In the genomic region with DNA sequence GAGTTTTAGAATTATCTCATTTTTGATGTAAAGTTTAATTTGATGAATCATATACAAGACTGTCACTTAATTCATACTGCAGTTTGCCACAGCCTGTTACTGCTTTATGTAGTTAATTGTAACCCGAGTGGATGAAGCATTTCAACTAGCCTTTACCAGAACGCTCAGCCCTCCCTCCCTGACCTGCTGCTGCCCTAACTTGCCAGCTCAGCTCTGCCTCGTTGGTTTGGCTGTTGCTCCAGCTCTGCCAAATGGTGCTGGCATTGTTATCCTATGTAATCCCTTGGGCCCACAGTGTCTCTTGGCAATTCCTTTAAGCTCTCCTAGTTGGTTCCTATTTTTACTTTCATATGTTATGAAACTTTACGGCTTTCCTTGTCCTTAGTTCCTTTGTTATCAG, we compare ENCODE assay signal across 9 cellular contexts.
A peak's percentile ranks its signal among the peaks of the same experiment; 100 is the strongest.
DNase-seq lines count a peak whose midpoint lies in the region; ATAC-seq, FAIRE-seq and TF ChIP-seq lines count a peak whose summit lies in the region.
"Had no signal": no experiment of that assay in that cellular context is flagged by ENCODE, and none has a peak within 500 bp of the region (broad histone marks: within the 10 kb centered on the region; RNA-seq: fewer than 3 reads in every experiment).

No MANE protein-coding gene starts in this region.

- no peak overlapping the region for H3K4me3 Mint-ChIP-seq in activated naive CD4-positive, alpha-beta T cell treated with anti-CD3 and anti-CD28 coated beads for 36 hours
- H3K4me3 Mint-ChIP-seq in activated naive CD4-positive, alpha-beta T cell treated with anti-CD3 and anti-CD28 coated beads, Interleukin-2, amount 10 ng/mL, durations not matched to agents 7 days and 5 days, result no peak overlapping the region
- H3K4me3 Mint-ChIP-seq in type B pancreatic cell, result no peak overlapping the region

- peak; percentile 34 for FAIRE-seq in RCC 7860 (lab: Jason Lieb, UNC)

- H3K4me1 ChIP-seq in foreskin keratinocyte (no peaks in the 10 kb centered on the region), thoracic aorta (ENCODE audit: control insufficient read depth in 1 of 2, low read depth in 2 of 2) (peaks cover 20 to 50% of the 10 kb centered on the region in 2 donors)

- CTCF ChIA-PET in activated naive CD4-positive, alpha-beta T cell treated with anti-CD3 and anti-CD28 coated beads for 36 hours (lab: Charles Lee), result interaction anchor here (1.4 kb wide), 1 partner anchor 12 kb away, joined by 5 read pairs; no protein-coding TSS in a partner anchor
- CTCF ChIA-PET in activated naive CD4-positive, alpha-beta T cell treated with anti-CD3 and anti-CD28 coated beads, Interleukin-2, amount 10 ng/mL, durations not matched to agents 7 days and 5 days (lab: Charles Lee), result no interaction called here

- peaks cover 5% of the 10 kb centered on the region for H3K36me3 Mint-ChIP-seq in activated naive CD4-positive, alpha-beta T cell treated with anti-CD3 and anti-CD28 coated beads for 36 hours (ENCODE audit: low read depth)
- peaks cover 4% of the 10 kb centered on the region for H3K36me3 Mint-ChIP-seq in activated naive CD4-positive, alpha-beta T cell treated with anti-CD3 and anti-CD28 coated beads, Interleukin-2, amount 10 ng/mL, durations not matched to agents 7 days and 5 days
- peaks cover 16% of the 10 kb centered on the region for H3K36me3 Mint-ChIP-seq in type B pancreatic cell

- no peaks in the 10 kb centered on the region for H3K4me1 Mint-ChIP-seq in activated naive CD4-positive, alpha-beta T cell treated with anti-CD3 and anti-CD28 coated beads for 36 hours (ENCODE audit: low read depth)
- no peaks in the 10 kb centered on the region for H3K4me1 Mint-ChIP-seq in activated naive CD4-positive, alpha-beta T cell treated with anti-CD3 and anti-CD28 coated beads, Interleukin-2, amount 10 ng/mL, durations not matched to agents 7 days and 5 days
- peaks cover 5% of the 10 kb centered on the region for H3K4me1 Mint-ChIP-seq in type B pancreatic cell (ENCODE audit: unreplicated experiment)

- no peaks in the 10 kb centered on the region for H3K36me3 ChIP-seq in thoracic aorta
- H3K36me3 ChIP-seq: ovary had no signal

- no peaks in the 10 kb centered on the region for H3K27me3 Mint-ChIP-seq in activated naive CD4-positive, alpha-beta T cell treated with anti-CD3 and anti-CD28 coated beads for 36 hours (ENCODE audit: low read depth)
- H3K27me3 Mint-ChIP-seq in activated naive CD4-positive, alpha-beta T cell treated with anti-CD3 and anti-CD28 coated beads, Interleukin-2, amount 10 ng/mL, durations not matched to agents 7 days and 5 days, result no peaks in the 10 kb centered on the region
- H3K27me3 Mint-ChIP-seq in type B pancreatic cell, result no peaks in the 10 kb centered on the region

- H3K27ac Mint-ChIP-seq in activated naive CD4-positive, alpha-beta T cell treated with anti-CD3 and anti-CD28 coated beads for 36 hours, result peak overlapping the region; percentile 19
- H3K27ac Mint-ChIP-seq in activated naive CD4-positive, alpha-beta T cell treated with anti-CD3 and anti-CD28 coated beads, Interleukin-2, amount 10 ng/mL, durations not matched to agents 7 days and 5 days, result no peak overlapping the region
- no peak overlapping the region for H3K27ac Mint-ChIP-seq in type B pancreatic cell

- no peaks in the 10 kb centered on the region for H3K9me3 ChIP-seq in thoracic aorta
- H3K9me3 ChIP-seq: ovary had no signal

- ATAC-seq in foreskin keratinocyte (peak; percentile 36), thoracic aorta (ENCODE audit: insufficient number of reproducible peaks, low FRiP score, low read depth) (peak; percentile 73), GM19463 (IDR thresholded peaks at IDR 0.05; ENCODE audit: unreplicated experiment) (no peak)

- intact Hi-C loops in activated naive CD4-positive, alpha-beta T cell treated with anti-CD3 and anti-CD28 coated beads for 36 hours (cut with micrococcal nuclease), result no loop called here

- H3K9me3 Mint-ChIP-seq in activated naive CD4-positive, alpha-beta T cell treated with anti-CD3 and anti-CD28 coated beads for 36 hours, result peaks cover 16% of the 10 kb centered on the region
- H3K9me3 Mint-ChIP-seq in activated naive CD4-positive, alpha-beta T cell treated with anti-CD3 and anti-CD28 coated beads, Interleukin-2, amount 10 ng/mL, durations not matched to agents 7 days and 5 days, result peaks cover 15% of the 10 kb centered on the region
- H3K9me3 Mint-ChIP-seq in type B pancreatic cell, result peaks cover 14% of the 10 kb centered on the region

- H3K27ac ChIP-seq in foreskin keratinocyte (no peak overlapping the region), thoracic aorta (peak overlapping the region; percentile 4 to 56)
- H3K27ac ChIP-seq: ovary had no signal

- TF ChIP-seq CTCF in foreskin keratinocyte (conservative IDR thresholded peaks at IDR 0.05) (no peak), thoracic aorta (IDR thresholded peaks at IDR 0.05) (no peak), type B pancreatic cell (conservative IDR thresholded peaks at IDR 0.05) (no peak)

- DNase-seq in activated naive CD4-positive, alpha-beta T cell treated with anti-CD3 and anti-CD28 coated beads for 36 hours, result no peak
- no peak for DNase-seq in activated naive CD4-positive, alpha-beta T cell treated with anti-CD3 and anti-CD28 coated beads, Interleukin-2, amount 10 ng/mL, durations not matched to agents 7 days and 5 days
- no peak for DNase-seq in RCC 7860 (ENCODE audit: low spot score)
- no peak for DNase-seq in foreskin keratinocyte
- peak; percentile 32 for DNase-seq in thoracic aorta (ENCODE audit: low spot score)
- DNase-seq in type B pancreatic cell (ENCODE audit: extremely low spot score, unreplicated experiment), result no peak
- no peak for DNase-seq in activated CD8-positive, alpha-beta memory T cell treated with anti-CD3 and anti-CD28 coated beads, Interleukin-2, amount 50 U/mL, for 4 hours

- H3K27me3 ChIP-seq in foreskin keratinocyte (no peaks in the 10 kb centered on the region), thoracic aorta (replicated peaks; ENCODE audit: insufficient read depth) (no peaks in the 10 kb centered on the region)
- H3K27me3 ChIP-seq: ovary had no signal

- H3K4me3 ChIP-seq in thoracic aorta, result no peak overlapping the region
- H3K4me3 ChIP-seq: ovary had no signal
